21 cellular contexts compared by ENCODE assay signal in the genomic region with DNA sequence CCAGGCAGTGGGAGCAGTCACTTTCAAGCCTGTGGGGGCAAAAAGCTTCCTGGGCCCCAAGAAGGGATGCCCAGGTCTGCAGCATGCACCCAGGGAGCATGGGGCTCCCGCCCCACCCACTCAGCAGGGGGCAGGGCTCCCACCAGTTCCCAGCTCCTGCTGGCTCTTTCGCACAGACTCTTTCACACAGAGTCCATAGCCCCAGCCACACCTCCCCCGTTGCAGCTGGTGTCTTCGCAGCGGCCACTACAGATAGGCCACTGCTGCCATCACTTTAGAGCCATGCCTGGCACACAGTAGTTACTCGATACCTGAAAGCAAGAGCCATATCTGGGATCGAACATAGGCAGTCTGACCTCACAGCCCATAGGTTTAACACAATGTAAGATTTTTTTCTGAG.
"Had no signal": no experiment of that assay in that cellular context is flagged by ENCODE, and none has a peak within 500 bp of the region (broad histone marks: within the 10 kb centered on the region; RNA-seq: fewer than 3 reads in every experiment).

No MANE protein-coding gene starts in this region.

- H3K36me3 ChIP-seq: left lung, lower lobe of right lung, pancreas, prostate gland, sigmoid colon, spleen, suprapubic skin, thoracic aorta, tibial artery, uterus had no signal

- H3K4me3 ChIP-seq: left lung, lower lobe of right lung, pancreas, prostate gland, sigmoid colon, spleen, suprapubic skin, thoracic aorta, tibial artery, uterus had no signal

- DNase-seq: hippocampal formation; left colon; lower lobe of right lung; mammary epithelial cell; mesendoderm; naive thymus-derived CD4-positive, alpha-beta T cell; nucleus accumbens; pancreas; retina; right cardiac atrium; sigmoid colon; small intestine; spleen; stimulated activated CD4-positive, alpha-beta T cell treated with anti-CD3 and anti-CD28 coated beads, Interleukin-4, amount 100 ng/mL, for 24 hours; stimulated activated naive CD4-positive, alpha-beta T cell; tibial artery; uterus had no signal

- H3K27ac ChIP-seq: left lung, lower lobe of right lung, pancreas, prostate gland, sigmoid colon, spleen, suprapubic skin, thoracic aorta, tibial artery, uterus had no signal

- H3K9me3 ChIP-seq: left lung, lower lobe of right lung, pancreas, prostate gland, sigmoid colon, spleen, suprapubic skin, thoracic aorta, tibial artery, uterus had no signal

- H3K4me1 ChIP-seq: left lung, lower lobe of right lung, pancreas, prostate gland, sigmoid colon, spleen, tibial artery, uterus had no signal

- H3K27me3 ChIP-seq: left lung, pancreas, sigmoid colon, suprapubic skin, tibial artery, uterus had no signal
